Comparison of ENCODE assay signal across 16 cellular contexts in the genomic region with DNA sequence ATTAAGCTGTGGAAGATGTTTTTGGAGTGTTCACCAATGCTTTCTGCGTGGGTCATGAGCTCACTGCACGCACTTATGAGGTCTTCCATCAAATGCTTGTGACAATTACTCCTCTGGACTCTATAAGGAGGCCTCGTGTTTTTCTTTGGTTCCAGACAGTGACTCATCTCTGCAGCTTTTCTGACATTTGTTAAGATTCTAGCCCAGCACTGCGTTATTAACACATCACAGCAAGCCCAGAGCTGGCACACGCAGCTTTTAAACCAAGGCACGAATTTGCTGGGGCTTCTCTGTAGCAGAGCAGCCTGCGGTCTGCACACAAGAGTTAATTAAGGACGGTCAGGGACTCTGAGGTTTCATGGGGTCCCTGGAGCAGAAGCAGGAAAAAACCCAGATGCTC. TPM values are rescaled to one million over a fixed set of nuclear protein-coding genes. Genes with fewer than 3 reads are reported as not detected.
DNase-seq lines count a peak whose midpoint lies in the region; ATAC-seq, FAIRE-seq and TF ChIP-seq lines count a peak whose summit lies in the region.
"Had no signal": no experiment of that assay in that cellular context is flagged by ENCODE, and none has a peak within 500 bp of the region (broad histone marks: within the 10 kb centered on the region; RNA-seq: fewer than 3 reads in every experiment).

No MANE protein-coding gene starts in this region.

- FAIRE-seq in kidney (lab: Jason Lieb, UNC): no peak
- FAIRE-seq: GM12891 had no signal

- H3K27ac Mint-ChIP-seq in type B pancreatic cell: no peak overlapping the region

- H3K4me3 Mint-ChIP-seq in type B pancreatic cell: peak overlapping the region; percentile 9

- no peaks in the 10 kb centered on the region for H3K36me3 ChIP-seq in kidney (ENCODE audit: control insufficient read depth in 1 of 2, insufficient read depth in 2 of 2, low read length in 2 of 2)
- H3K36me3 ChIP-seq: Peyer's patch, thyroid gland had no signal

- H3K4me1 Mint-ChIP-seq in type B pancreatic cell (ENCODE audit: unreplicated experiment): peaks cover 49% of the 10 kb centered on the region

- peaks cover 11% of the 10 kb centered on the region for H3K27me3 Mint-ChIP-seq in type B pancreatic cell

- H3K9ac ChIP-seq in kidney (ENCODE audit: low read length in 2 of 2): no peak overlapping the region

- intact Hi-C loops in kidney (cut with DNase I): no loop called here

- H3K9me3 ChIP-seq in kidney (ENCODE audit: control insufficient read depth in 1 of 2, low read length in 2 of 2): no peaks in the 10 kb centered on the region
- H3K9me3 ChIP-seq: Peyer's patch, thyroid gland had no signal

- H3K4me1 ChIP-seq in kidney (ENCODE audit: control insufficient read depth in 1 of 2, insufficient read depth in 1 of 2, low read depth in 1 of 2, low read length in 2 of 2): no peaks in the 10 kb centered on the region
- H3K4me1 ChIP-seq: Peyer's patch, thyroid gland had no signal

- no peak overlapping the region for H3K27ac ChIP-seq in kidney (ENCODE audit: low read depth in 2 of 2, low read length in 2 of 2)
- H3K27ac ChIP-seq: coronary artery, Peyer's patch, thyroid gland had no signal

- DNase-seq in NOMO-1 treated with DMSO at 0.1 percent for 48 hours (lab: John Stamatoyannopoulos, UW; ENCODE audit: unreplicated experiment) (peak; percentile 8), NOMO-1 treated with dmso at 0.1 percent for 144 hours (lab: John Stamatoyannopoulos, UW; ENCODE audit: unreplicated experiment) (no peak), astrocyte of the hippocampus (ENCODE audit: low read depth, low spot score) (peak; percentile 94), kidney (peak; percentile 45), type B pancreatic cell (ENCODE audit: extremely low spot score, unreplicated experiment) (no peak), NCI-H2107 treated with DMSO at 0.1 percent for 48 hours (lab: John Stamatoyannopoulos, UW; ENCODE audit: unreplicated experiment) (no peak)
- no peak for DNase-seq in activated CD4-positive, alpha-beta T cell treated with anti-CD3 and anti-CD28 coated beads, Interleukin-2, amount 50 U/mL, for 48 hours
- DNase-seq: activated CD4-positive, alpha-beta T cell treated with anti-CD3 and anti-CD28 coated beads, Interleukin-2, amount 50 U/mL, for 1 hour; AML-193; stimulated activated CD4-positive, alpha-beta T cell treated with anti-CD3 and anti-CD28 coated beads, Interleukin-1b, Interleukin-23, amount 100 ng/mL, for 48 hours; thyroid gland had no signal

- H3K9me3 Mint-ChIP-seq in type B pancreatic cell: no peaks in the 10 kb centered on the region

- no peak overlapping the region for H3K4me3 ChIP-seq in kidney (ENCODE audit: low read length in 2 of 2)
- H3K4me3 ChIP-seq: coronary artery, Peyer's patch, thyroid gland had no signal

- ATAC-seq in HG02571 (IDR thresholded peaks at IDR 0.05; ENCODE audit: unreplicated experiment): no peak
- ATAC-seq: HCT116 had no signal

- H3K36me3 Mint-ChIP-seq in type B pancreatic cell: no peaks in the 10 kb centered on the region

- TF ChIP-seq CTCF in kidney (IDR thresholded peaks at IDR 0.05; ENCODE audit: borderline replicate concordance, extremely low read depth, insufficient read depth) (no peak), type B pancreatic cell (conservative IDR thresholded peaks at IDR 0.05) (no peak)

RNA-seq across cellular contexts. Expression of a gene that starts 16.9 kb away (rescaled TPM):
- total RNA-seq in kidney: 24.0 TPM
- polyA plus RNA-seq in kidney (ENCODE audit: insufficient read depth, low read depth, low replicate concordance): 29.6 TPM
- total RNA-seq in type B pancreatic cell (ENCODE audit: low replicate concordance): 0.68 and 0.74 TPM in 2 replicates

Comparison
In these comparisons a context has a peak if more than half of its experiments do, and no peak if none do; other contexts are left out.
1. DNase-seq: peak in NOMO-1 treated with DMSO at 0.1 percent for 48 hours (single experiment), astrocyte of the hippocampus (single experiment) and kidney (single experiment); none in NOMO-1 treated with dmso at 0.1 percent for 144 hours (single experiment), type B pancreatic cell (single experiment), activated CD4-positive, alpha-beta T cell treated with anti-CD3 and anti-CD28 coated beads, Interleukin-2, amount 50 U/mL, for 48 hours (0 of 2) and NCI-H2107 treated with DMSO at 0.1 percent for 48 hours (single experiment).
2. RNA of a gene that starts 16.9 kb away (total RNA-seq): 24.0 TPM in kidney (single experiment); 0.68 to 0.74 TPM in type B pancreatic cell; every median in the first group is over 10 times any median in the second.